12 cellular contexts compared by ENCODE assay signal in the genomic region with DNA sequence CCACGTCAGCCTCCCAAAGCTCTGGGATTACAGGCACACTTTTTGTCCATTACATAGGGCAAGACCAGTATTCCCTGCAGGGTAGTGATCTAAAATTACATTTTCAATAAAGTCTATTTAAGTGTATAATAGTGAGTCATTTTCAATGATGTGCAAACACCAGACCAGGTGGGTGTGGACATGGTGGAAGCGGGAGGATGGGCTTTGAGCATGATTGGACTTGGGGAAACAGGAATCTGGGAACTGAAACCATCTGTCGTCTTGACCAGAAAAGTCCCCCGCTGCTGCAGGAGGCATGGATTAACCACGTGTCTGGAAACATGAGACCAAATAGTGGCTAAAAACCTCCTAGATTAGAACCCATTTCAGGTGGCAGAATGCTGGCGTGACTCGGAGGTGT. TPM values are rescaled to one million over a fixed set of nuclear protein-coding genes. Genes with fewer than 3 reads are reported as not detected.
DNase-seq lines count a peak whose midpoint lies in the region; ATAC-seq and TF ChIP-seq lines count a peak whose summit lies in the region.
"Had no signal": no experiment of that assay in that cellular context is flagged by ENCODE, and none has a peak within 500 bp of the region (broad histone marks: within the 10 kb centered on the region; RNA-seq: fewer than 3 reads in every experiment).

No MANE protein-coding gene starts in this region.

- H3K9me3 Mint-ChIP-seq in Calu3 (ENCODE audit: low read depth, unreplicated experiment) = no peaks in the 10 kb centered on the region
- H3K9me3 Mint-ChIP-seq: endodermal cell; natural killer cell treated with Interleukin-12 subunit alpha and Interleukin-12 subunit beta and Interleukin-15 and Interleukin-18, amount 100 ng/mL, for 72 hours had no signal

- H3K27me3 Mint-ChIP-seq in Calu3 (ENCODE audit: unreplicated experiment) = no peaks in the 10 kb centered on the region
- H3K27me3 Mint-ChIP-seq: natural killer cell treated with Interleukin-12 subunit alpha and Interleukin-12 subunit beta and Interleukin-15 and Interleukin-18, amount 100 ng/mL, for 72 hours had no signal

- H3K4me3 ChIP-seq in choroid plexus epithelial cell (ENCODE audit: low read depth, low read length) = no peak overlapping the region

- CTCF ChIA-PET in Calu3 (lab: Charles Lee) = no interaction called here

- H3K36me3 Mint-ChIP-seq in Calu3 (ENCODE audit: insufficient read depth, unreplicated experiment) = peaks cover 58% of the 10 kb centered on the region
- H3K36me3 Mint-ChIP-seq: natural killer cell treated with Interleukin-12 subunit alpha and Interleukin-12 subunit beta and Interleukin-15 and Interleukin-18, amount 100 ng/mL, for 72 hours had no signal

- TF ChIP-seq CTCF in Calu3 (IDR thresholded peaks at IDR 0.05; ENCODE audit: unreplicated experiment) (no peak), choroid plexus epithelial cell (conservative IDR thresholded peaks at IDR 0.05; ENCODE audit: low read depth, low read length) (no peak)

- no TSS peak for BruUV-seq in Calu3 (replicated peaks; lab: Mats Ljungman, UMichigan)

- H3K27ac Mint-ChIP-seq in Calu3 (ENCODE audit: unreplicated experiment) = peak overlapping the region; percentile 31
- H3K27ac Mint-ChIP-seq: endodermal cell; natural killer cell treated with Interleukin-12 subunit alpha and Interleukin-12 subunit beta and Interleukin-15 and Interleukin-18, amount 100 ng/mL, for 72 hours had no signal

- no peak for ATAC-seq in HG03442 (IDR thresholded peaks at IDR 0.05; ENCODE audit: unreplicated experiment)
- ATAC-seq in GM18868 (IDR thresholded peaks at IDR 0.05; ENCODE audit: unreplicated experiment) = no peak
- ATAC-seq: natural killer cell treated with Interleukin-12 subunit alpha and Interleukin-12 subunit beta and Interleukin-15 and Interleukin-18, amount 100 ng/mL, for 72 hours had no signal

- H3K4me3 Mint-ChIP-seq in Calu3 (ENCODE audit: low read depth, unreplicated experiment) = no peak overlapping the region
- H3K4me3 Mint-ChIP-seq: endodermal cell; natural killer cell treated with Interleukin-12 subunit alpha and Interleukin-12 subunit beta and Interleukin-15 and Interleukin-18, amount 100 ng/mL, for 72 hours had no signal

- DNase-seq in Calu3 (peak; percentile 68), NCI-H2171 treated with DMSO at 0.1 percent for 48 hours (lab: John Stamatoyannopoulos, UW) (peak; percentile 91), choroid plexus epithelial cell (ENCODE audit: low read depth) (peak; percentile 58), renal cortical epithelial cell (ENCODE audit: low read depth) (peak; percentile 21), KG1 (lab: John Stamatoyannopoulos, UW) (no peak), NCI-H345 treated with DMSO at 0.1 percent for 48 hours (lab: John Stamatoyannopoulos, UW; ENCODE audit: unreplicated experiment) (no peak)
- DNase-seq: activated CD8-positive, alpha-beta memory T cell treated with anti-CD3 and anti-CD28 coated beads for 24 hours; endodermal cell; NCI-H1105 had no signal

- intact Hi-C loops in Calu3 (cut with micrococcal nuclease; ENCODE audit: unreplicated experiment) = no loop called here

- H3K4me1 Mint-ChIP-seq in Calu3 (ENCODE audit: low read depth, unreplicated experiment) = peaks cover 79% of the 10 kb centered on the region

RNA-seq across cellular contexts. Expression of a gene that starts 4.9 kb away (rescaled TPM):
- total RNA-seq in Calu3 (2022) (183 and 291 TPM in 2 replicates), renal cortical epithelial cell (not detected in 2 replicates)
- total RNA-seq: endodermal cell; natural killer cell treated with Interleukin-12 subunit alpha and Interleukin-12 subunit beta and Interleukin-15 and Interleukin-18, amount 100 ng/mL, for 72 hours had no signal

RNA-seq across cellular contexts. Expression of a gene that starts 14.4 kb away (rescaled TPM):
- total RNA-seq in Calu3 (2022) (0.42 and 0.68 TPM in 2 replicates), renal cortical epithelial cell (not detected in 2 replicates)
- total RNA-seq: natural killer cell treated with Interleukin-12 subunit alpha and Interleukin-12 subunit beta and Interleukin-15 and Interleukin-18, amount 100 ng/mL, for 72 hours had no signal

RNA-seq across cellular contexts. Expression of a gene that starts 18.1 kb away (rescaled TPM):
- total RNA-seq in Calu3 (2022) (1.6 and 2.0 TPM in 2 replicates), renal cortical epithelial cell (not detected in 2 replicates)
- total RNA-seq: natural killer cell treated with Interleukin-12 subunit alpha and Interleukin-12 subunit beta and Interleukin-15 and Interleukin-18, amount 100 ng/mL, for 72 hours had no signal

RNA-seq across cellular contexts. Expression of a gene that starts 22.6 kb away (rescaled TPM):
- 0.90 and 1.3 TPM in 2 replicates for total RNA-seq in Calu3 (2022)
- total RNA-seq in renal cortical epithelial cell = not detected in 2 replicates
- total RNA-seq: natural killer cell treated with Interleukin-12 subunit alpha and Interleukin-12 subunit beta and Interleukin-15 and Interleukin-18, amount 100 ng/mL, for 72 hours had no signal

RNA-seq across cellular contexts. Expression of a gene that starts 34.0 kb away (rescaled TPM):
- total RNA-seq in Calu3 (2022) = 760 and 802 TPM in 2 replicates
- 7.2 and 10.1 TPM in 2 replicates for total RNA-seq in renal cortical epithelial cell

Comparison
In these comparisons a context has a peak if more than half of its experiments do, and no peak if none do; other contexts are left out.
1. DNase-seq: peak in Calu3 (single experiment), NCI-H2171 treated with DMSO at 0.1 percent for 48 hours (single experiment), choroid plexus epithelial cell (single experiment) and renal cortical epithelial cell (single experiment); none in KG1 (single experiment) and NCI-H345 treated with DMSO at 0.1 percent for 48 hours (single experiment).
2. RNA of a gene that starts 4.9 kb away (total RNA-seq): 183 to 291 TPM in Calu3; not detected in renal cortical epithelial cell; every median in the first group is over 100 times any median in the second.